1 cellular context compared by ENCODE assay signal in the genomic region with DNA sequence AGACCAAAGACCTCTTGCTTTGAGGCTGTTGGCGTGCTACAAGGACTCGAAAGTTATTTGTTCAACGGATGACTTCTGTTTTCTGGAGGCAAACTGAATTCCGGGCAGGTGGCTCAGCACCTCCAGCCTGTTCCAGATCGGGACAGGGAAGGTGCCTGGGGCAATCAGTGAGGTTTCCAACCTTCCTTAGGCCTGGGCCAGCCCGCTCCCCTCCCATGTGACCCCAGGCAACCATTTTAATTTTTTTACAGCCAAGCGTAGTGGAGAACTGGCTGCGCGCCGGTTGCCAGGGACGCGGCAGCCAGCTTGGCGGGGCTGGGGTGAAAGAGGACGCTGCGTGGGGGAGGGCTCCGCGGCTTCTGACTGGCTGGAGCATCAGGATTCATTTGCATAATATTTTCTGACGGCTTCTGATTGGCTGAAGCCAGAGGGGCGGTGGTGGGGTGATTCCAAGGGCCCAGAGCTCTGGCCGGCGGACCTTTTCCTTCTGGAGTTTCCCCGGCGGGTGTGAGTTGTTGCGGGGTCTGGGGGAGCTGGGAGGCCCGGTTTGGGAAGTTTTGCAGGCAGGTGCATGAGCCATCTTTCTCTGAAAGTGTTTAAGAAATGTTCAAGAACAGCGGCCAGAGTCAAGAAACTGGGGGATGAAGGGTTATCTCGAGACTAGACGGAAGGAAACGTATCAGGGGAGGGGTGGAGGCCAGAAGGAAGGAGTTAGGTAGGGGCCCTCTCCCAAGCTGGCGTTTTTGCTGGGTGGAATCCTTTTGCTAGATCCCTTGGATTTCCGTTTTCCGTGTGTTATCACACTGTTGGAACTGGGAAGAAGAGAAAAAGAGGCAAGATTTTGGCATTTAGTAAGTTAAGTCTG.
A peak's percentile ranks its signal among the peaks of the same experiment; 100 is the strongest.
TF ChIP-seq lines count a peak whose summit lies in the region.

A gene with protein sequence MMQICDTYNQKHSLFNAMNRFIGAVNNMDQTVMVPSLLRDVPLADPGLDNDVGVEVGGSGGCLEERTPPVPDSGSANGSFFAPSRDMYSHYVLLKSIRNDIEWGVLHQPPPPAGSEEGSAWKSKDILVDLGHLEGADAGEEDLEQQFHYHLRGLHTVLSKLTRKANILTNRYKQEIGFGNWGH (plus strand): TSS at position 479 of the 865 bp plus-strand sequence. CDS start 3,488 bp downstream, outside the sequence.

TF ChIP-seq in K562, 482 proteins besides CTCF, POLR2A, EP300 and RAD21 (continued from another document and continues in another):
- TF ChIP-seq, protein P1, sequence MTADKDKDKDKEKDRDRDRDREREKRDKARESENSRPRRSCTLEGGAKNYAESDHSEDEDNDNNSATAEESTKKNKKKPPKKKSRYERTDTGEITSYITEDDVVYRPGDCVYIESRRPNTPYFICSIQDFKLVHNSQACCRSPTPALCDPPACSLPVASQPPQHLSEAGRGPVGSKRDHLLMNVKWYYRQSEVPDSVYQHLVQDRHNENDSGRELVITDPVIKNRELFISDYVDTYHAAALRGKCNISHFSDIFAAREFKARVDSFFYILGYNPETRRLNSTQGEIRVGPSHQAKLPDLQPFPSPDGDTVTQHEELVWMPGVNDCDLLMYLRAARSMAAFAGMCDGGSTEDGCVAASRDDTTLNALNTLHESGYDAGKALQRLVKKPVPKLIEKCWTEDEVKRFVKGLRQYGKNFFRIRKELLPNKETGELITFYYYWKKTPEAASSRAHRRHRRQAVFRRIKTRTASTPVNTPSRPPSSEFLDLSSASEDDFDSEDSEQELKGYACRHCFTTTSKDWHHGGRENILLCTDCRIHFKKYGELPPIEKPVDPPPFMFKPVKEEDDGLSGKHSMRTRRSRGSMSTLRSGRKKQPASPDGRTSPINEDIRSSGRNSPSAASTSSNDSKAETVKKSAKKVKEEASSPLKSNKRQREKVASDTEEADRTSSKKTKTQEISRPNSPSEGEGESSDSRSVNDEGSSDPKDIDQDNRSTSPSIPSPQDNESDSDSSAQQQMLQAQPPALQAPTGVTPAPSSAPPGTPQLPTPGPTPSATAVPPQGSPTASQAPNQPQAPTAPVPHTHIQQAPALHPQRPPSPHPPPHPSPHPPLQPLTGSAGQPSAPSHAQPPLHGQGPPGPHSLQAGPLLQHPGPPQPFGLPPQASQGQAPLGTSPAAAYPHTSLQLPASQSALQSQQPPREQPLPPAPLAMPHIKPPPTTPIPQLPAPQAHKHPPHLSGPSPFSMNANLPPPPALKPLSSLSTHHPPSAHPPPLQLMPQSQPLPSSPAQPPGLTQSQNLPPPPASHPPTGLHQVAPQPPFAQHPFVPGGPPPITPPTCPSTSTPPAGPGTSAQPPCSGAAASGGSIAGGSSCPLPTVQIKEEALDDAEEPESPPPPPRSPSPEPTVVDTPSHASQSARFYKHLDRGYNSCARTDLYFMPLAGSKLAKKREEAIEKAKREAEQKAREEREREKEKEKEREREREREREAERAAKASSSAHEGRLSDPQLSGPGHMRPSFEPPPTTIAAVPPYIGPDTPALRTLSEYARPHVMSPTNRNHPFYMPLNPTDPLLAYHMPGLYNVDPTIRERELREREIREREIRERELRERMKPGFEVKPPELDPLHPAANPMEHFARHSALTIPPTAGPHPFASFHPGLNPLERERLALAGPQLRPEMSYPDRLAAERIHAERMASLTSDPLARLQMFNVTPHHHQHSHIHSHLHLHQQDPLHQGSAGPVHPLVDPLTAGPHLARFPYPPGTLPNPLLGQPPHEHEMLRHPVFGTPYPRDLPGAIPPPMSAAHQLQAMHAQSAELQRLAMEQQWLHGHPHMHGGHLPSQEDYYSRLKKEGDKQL (CRISPR knock-in tag; IDR thresholded peaks at IDR 0.05; ENCODE audit: borderline replicate concordance): no peak
- TF ChIP-seq, protein P2, sequence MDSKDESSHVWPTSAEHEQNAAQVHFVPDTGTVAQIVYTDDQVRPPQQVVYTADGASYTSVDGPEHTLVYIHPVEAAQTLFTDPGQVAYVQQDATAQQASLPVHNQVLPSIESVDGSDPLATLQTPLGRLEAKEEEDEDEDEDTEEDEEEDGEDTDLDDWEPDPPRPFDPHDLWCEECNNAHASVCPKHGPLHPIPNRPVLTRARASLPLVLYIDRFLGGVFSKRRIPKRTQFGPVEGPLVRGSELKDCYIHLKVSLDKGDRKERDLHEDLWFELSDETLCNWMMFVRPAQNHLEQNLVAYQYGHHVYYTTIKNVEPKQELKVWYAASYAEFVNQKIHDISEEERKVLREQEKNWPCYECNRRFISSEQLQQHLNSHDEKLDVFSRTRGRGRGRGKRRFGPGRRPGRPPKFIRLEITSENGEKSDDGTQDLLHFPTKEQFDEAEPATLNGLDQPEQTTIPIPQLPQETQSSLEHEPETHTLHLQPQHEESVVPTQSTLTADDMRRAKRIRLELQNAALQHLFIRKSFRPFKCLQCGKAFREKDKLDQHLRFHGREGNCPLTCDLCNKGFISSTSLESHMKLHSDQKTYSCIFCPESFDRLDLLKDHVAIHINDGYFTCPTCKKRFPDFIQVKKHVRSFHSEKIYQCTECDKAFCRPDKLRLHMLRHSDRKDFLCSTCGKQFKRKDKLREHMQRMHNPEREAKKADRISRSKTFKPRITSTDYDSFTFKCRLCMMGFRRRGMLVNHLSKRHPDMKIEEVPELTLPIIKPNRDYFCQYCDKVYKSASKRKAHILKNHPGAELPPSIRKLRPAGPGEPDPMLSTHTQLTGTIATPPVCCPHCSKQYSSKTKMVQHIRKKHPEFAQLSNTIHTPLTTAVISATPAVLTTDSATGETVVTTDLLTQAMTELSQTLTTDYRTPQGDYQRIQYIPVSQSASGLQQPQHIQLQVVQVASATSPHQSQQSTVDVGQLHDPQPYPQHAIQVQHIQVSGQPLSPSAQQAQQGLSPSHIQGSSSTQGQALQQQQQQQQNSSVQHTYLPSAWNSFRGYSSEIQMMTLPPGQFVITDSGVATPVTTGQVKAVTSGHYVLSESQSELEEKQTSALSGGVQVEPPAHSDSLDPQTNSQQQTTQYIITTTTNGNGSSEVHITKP (IDR thresholded peaks at IDR 0.05; ENCODE audit: partially characterized antibody): peak; percentile 31
- TF ChIP-seq RBM14 (IDR thresholded peaks at IDR 0.05; ENCODE audit: borderline replicate concordance, insufficient read depth, low read depth, low read length) (no peak), ZNF232 (CRISPR knock-in tag; IDR thresholded peaks at IDR 0.05) (no peak), CBFB (CRISPR knock-in tag; IDR thresholded peaks at IDR 0.05) (no peak), MED1 (CRISPR knock-in tag; IDR thresholded peaks at IDR 0.05; ENCODE audit: borderline replicate concordance) (no peak), TEAD2 (tag; IDR thresholded peaks at IDR 0.05) (no peak), TAF1 (IDR thresholded peaks at IDR 0.05; ENCODE audit: control insufficient read depth, extremely low read depth, insufficient read depth, low read length, severe bottlenecking) (peak; percentile 94), ZNF274 (IDR thresholded peaks at IDR 0.05; ENCODE audit: borderline replicate concordance, low read depth, low read length) (no peak), NCOA6 (IDR thresholded peaks at IDR 0.05) (no peak)
- TF ChIP-seq, protein P3, sequence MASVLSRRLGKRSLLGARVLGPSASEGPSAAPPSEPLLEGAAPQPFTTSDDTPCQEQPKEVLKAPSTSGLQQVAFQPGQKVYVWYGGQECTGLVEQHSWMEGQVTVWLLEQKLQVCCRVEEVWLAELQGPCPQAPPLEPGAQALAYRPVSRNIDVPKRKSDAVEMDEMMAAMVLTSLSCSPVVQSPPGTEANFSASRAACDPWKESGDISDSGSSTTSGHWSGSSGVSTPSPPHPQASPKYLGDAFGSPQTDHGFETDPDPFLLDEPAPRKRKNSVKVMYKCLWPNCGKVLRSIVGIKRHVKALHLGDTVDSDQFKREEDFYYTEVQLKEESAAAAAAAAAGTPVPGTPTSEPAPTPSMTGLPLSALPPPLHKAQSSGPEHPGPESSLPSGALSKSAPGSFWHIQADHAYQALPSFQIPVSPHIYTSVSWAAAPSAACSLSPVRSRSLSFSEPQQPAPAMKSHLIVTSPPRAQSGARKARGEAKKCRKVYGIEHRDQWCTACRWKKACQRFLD (CRISPR knock-in tag; IDR thresholded peaks at IDR 0.05): no peak; the same call in 1 of the 2 replicates
- TF ChIP-seq, protein P4, sequence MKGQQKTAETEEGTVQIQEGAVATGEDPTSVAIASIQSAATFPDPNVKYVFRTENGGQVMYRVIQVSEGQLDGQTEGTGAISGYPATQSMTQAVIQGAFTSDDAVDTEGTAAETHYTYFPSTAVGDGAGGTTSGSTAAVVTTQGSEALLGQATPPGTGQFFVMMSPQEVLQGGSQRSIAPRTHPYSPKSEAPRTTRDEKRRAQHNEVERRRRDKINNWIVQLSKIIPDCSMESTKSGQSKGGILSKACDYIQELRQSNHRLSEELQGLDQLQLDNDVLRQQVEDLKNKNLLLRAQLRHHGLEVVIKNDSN (CRISPR knock-in tag; IDR thresholded peaks at IDR 0.05): peak; percentile 82
- TF ChIP-seq, protein P5, sequence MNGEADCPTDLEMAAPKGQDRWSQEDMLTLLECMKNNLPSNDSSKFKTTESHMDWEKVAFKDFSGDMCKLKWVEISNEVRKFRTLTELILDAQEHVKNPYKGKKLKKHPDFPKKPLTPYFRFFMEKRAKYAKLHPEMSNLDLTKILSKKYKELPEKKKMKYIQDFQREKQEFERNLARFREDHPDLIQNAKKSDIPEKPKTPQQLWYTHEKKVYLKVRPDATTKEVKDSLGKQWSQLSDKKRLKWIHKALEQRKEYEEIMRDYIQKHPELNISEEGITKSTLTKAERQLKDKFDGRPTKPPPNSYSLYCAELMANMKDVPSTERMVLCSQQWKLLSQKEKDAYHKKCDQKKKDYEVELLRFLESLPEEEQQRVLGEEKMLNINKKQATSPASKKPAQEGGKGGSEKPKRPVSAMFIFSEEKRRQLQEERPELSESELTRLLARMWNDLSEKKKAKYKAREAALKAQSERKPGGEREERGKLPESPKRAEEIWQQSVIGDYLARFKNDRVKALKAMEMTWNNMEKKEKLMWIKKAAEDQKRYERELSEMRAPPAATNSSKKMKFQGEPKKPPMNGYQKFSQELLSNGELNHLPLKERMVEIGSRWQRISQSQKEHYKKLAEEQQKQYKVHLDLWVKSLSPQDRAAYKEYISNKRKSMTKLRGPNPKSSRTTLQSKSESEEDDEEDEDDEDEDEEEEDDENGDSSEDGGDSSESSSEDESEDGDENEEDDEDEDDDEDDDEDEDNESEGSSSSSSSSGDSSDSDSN (IDR thresholded peaks at IDR 0.05; ENCODE audit: borderline replicate concordance in 1 of 2, low read depth in 2 of 2, low read length in 2 of 2): peak in 1 of 2 experiments; percentile 58; a peak in 1 of 4 replicates
- TF ChIP-seq, protein P6, sequence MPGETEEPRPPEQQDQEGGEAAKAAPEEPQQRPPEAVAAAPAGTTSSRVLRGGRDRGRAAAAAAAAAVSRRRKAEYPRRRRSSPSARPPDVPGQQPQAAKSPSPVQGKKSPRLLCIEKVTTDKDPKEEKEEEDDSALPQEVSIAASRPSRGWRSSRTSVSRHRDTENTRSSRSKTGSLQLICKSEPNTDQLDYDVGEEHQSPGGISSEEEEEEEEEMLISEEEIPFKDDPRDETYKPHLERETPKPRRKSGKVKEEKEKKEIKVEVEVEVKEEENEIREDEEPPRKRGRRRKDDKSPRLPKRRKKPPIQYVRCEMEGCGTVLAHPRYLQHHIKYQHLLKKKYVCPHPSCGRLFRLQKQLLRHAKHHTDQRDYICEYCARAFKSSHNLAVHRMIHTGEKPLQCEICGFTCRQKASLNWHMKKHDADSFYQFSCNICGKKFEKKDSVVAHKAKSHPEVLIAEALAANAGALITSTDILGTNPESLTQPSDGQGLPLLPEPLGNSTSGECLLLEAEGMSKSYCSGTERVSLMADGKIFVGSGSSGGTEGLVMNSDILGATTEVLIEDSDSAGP (CRISPR knock-in tag; IDR thresholded peaks at IDR 0.05): no peak
- TF ChIP-seq, protein P7, sequence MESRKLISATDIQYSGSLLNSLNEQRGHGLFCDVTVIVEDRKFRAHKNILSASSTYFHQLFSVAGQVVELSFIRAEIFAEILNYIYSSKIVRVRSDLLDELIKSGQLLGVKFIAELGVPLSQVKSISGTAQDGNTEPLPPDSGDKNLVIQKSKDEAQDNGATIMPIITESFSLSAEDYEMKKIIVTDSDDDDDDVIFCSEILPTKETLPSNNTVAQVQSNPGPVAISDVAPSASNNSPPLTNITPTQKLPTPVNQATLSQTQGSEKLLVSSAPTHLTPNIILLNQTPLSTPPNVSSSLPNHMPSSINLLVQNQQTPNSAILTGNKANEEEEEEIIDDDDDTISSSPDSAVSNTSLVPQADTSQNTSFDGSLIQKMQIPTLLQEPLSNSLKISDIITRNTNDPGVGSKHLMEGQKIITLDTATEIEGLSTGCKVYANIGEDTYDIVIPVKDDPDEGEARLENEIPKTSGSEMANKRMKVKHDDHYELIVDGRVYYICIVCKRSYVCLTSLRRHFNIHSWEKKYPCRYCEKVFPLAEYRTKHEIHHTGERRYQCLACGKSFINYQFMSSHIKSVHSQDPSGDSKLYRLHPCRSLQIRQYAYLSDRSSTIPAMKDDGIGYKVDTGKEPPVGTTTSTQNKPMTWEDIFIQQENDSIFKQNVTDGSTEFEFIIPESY (CRISPR knock-in tag; IDR thresholded peaks at IDR 0.05): no peak
- TF ChIP-seq, protein P8, sequence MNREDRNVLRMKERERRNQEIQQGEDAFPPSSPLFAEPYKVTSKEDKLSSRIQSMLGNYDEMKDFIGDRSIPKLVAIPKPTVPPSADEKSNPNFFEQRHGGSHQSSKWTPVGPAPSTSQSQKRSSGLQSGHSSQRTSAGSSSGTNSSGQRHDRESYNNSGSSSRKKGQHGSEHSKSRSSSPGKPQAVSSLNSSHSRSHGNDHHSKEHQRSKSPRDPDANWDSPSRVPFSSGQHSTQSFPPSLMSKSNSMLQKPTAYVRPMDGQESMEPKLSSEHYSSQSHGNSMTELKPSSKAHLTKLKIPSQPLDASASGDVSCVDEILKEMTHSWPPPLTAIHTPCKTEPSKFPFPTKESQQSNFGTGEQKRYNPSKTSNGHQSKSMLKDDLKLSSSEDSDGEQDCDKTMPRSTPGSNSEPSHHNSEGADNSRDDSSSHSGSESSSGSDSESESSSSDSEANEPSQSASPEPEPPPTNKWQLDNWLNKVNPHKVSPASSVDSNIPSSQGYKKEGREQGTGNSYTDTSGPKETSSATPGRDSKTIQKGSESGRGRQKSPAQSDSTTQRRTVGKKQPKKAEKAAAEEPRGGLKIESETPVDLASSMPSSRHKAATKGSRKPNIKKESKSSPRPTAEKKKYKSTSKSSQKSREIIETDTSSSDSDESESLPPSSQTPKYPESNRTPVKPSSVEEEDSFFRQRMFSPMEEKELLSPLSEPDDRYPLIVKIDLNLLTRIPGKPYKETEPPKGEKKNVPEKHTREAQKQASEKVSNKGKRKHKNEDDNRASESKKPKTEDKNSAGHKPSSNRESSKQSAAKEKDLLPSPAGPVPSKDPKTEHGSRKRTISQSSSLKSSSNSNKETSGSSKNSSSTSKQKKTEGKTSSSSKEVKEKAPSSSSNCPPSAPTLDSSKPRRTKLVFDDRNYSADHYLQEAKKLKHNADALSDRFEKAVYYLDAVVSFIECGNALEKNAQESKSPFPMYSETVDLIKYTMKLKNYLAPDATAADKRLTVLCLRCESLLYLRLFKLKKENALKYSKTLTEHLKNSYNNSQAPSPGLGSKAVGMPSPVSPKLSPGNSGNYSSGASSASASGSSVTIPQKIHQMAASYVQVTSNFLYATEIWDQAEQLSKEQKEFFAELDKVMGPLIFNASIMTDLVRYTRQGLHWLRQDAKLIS (CRISPR knock-in tag; IDR thresholded peaks at IDR 0.05): no peak
- TF ChIP-seq, protein P9, sequence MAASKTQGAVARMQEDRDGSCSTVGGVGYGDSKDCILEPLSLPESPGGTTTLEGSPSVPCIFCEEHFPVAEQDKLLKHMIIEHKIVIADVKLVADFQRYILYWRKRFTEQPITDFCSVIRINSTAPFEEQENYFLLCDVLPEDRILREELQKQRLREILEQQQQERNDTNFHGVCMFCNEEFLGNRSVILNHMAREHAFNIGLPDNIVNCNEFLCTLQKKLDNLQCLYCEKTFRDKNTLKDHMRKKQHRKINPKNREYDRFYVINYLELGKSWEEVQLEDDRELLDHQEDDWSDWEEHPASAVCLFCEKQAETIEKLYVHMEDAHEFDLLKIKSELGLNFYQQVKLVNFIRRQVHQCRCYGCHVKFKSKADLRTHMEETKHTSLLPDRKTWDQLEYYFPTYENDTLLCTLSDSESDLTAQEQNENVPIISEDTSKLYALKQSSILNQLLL (CRISPR knock-in tag; IDR thresholded peaks at IDR 0.05; ENCODE audit: borderline replicate concordance): no peak
